ENCODE assay signal across 20 cellular contexts in genomic region chr3:189799366-189799765, GRCh38.
"Had no signal": no experiment of that assay in that cellular context is flagged by ENCODE, and none has a peak within 500 bp of the region (broad histone marks: within the 10 kb centered on the region; RNA-seq: fewer than 3 reads in every experiment).

No MANE protein-coding gene starts in this region.

- H3K4me1 Mint-ChIP-seq: activated CD4-positive, alpha-beta T cell treated with anti-CD3 and anti-CD28 coated beads, Interleukin-2, amount 10 ng/mL, durations not matched to agents 7 days and 5 days; central memory CD8-positive, alpha-beta T cell; neural crest cell had no signal

- H3K27ac ChIP-seq: body of pancreas, coronary artery, gastroesophageal sphincter, heart right ventricle, prostate gland, right lobe of liver, thoracic aorta had no signal

- H3K9me3 Mint-ChIP-seq: activated CD4-positive, alpha-beta T cell treated with anti-CD3 and anti-CD28 coated beads, Interleukin-2, amount 10 ng/mL, durations not matched to agents 7 days and 5 days; activated naive CD8-positive, alpha-beta T cell treated with anti-CD3 and anti-CD28 coated beads for 36 hours; activated T-cell treated with anti-CD3 and anti-CD28 coated beads, Interleukin-2, amount 50 U/mL, for 72 hours; central memory CD8-positive, alpha-beta T cell; neural crest cell; stimulated activated naive CD8-positive, alpha-beta T cell treated with anti-CD3 and anti-CD28 coated beads, Interleukin-15, amount 100 ng/mL, for 72 hours had no signal

- H3K4me3 ChIP-seq: body of pancreas, coronary artery, gastroesophageal sphincter, heart right ventricle, lung, prostate gland, right lobe of liver, thoracic aorta had no signal

- H3K27ac Mint-ChIP-seq: activated CD4-positive, alpha-beta T cell treated with anti-CD3 and anti-CD28 coated beads, Interleukin-2, amount 10 ng/mL, durations not matched to agents 7 days and 5 days; activated naive CD8-positive, alpha-beta T cell treated with anti-CD3 and anti-CD28 coated beads for 36 hours; activated T-cell treated with anti-CD3 and anti-CD28 coated beads, Interleukin-2, amount 50 U/mL, for 72 hours; stimulated activated naive CD8-positive, alpha-beta T cell treated with anti-CD3 and anti-CD28 coated beads, Interleukin-15, amount 100 ng/mL, for 72 hours had no signal

- H3K9me3 ChIP-seq: body of pancreas, gastroesophageal sphincter, heart right ventricle, prostate gland, right lobe of liver, thoracic aorta had no signal

- ATAC-seq: activated T-cell treated with anti-CD3 and anti-CD28 coated beads, Interleukin-2, amount 50 U/mL, for 72 hours; body of pancreas; gastroesophageal sphincter; heart right ventricle; left colon; right lobe of liver; stimulated activated naive CD8-positive, alpha-beta T cell treated with anti-CD3 and anti-CD28 coated beads, Interleukin-15, amount 100 ng/mL, for 72 hours had no signal

- H3K36me3 Mint-ChIP-seq: activated naive CD8-positive, alpha-beta T cell treated with anti-CD3 and anti-CD28 coated beads for 36 hours had no signal

- H3K36me3 ChIP-seq: gastroesophageal sphincter, heart right ventricle, prostate gland, right lobe of liver, thoracic aorta had no signal

- H3K27me3 Mint-ChIP-seq: activated CD4-positive, alpha-beta T cell treated with anti-CD3 and anti-CD28 coated beads, Interleukin-2, amount 10 ng/mL, durations not matched to agents 7 days and 5 days; stimulated activated naive CD8-positive, alpha-beta T cell treated with anti-CD3 and anti-CD28 coated beads, Interleukin-15, amount 100 ng/mL, for 72 hours had no signal

- H3K27me3 ChIP-seq: body of pancreas, gastroesophageal sphincter, heart right ventricle, right lobe of liver had no signal

- H3K4me1 ChIP-seq: body of pancreas, gastroesophageal sphincter, heart right ventricle, prostate gland, right lobe of liver had no signal

- H3K4me3 Mint-ChIP-seq: activated CD4-positive, alpha-beta T cell treated with anti-CD3 and anti-CD28 coated beads, Interleukin-2, amount 10 ng/mL, durations not matched to agents 7 days and 5 days; activated naive CD8-positive, alpha-beta T cell treated with anti-CD3 and anti-CD28 coated beads for 36 hours; activated T-cell treated with anti-CD3 and anti-CD28 coated beads, Interleukin-2, amount 50 U/mL, for 72 hours; central memory CD8-positive, alpha-beta T cell; neural crest cell; stimulated activated naive CD8-positive, alpha-beta T cell treated with anti-CD3 and anti-CD28 coated beads, Interleukin-15, amount 100 ng/mL, for 72 hours had no signal

- DNase-seq: activated CD4-positive, alpha-beta T cell treated with anti-CD3 and anti-CD28 coated beads, Interleukin-2, amount 10 ng/mL, durations not matched to agents 7 days and 5 days; activated CD8-positive, alpha-beta memory T cell treated with anti-CD3 and anti-CD28 coated beads, Interleukin-2, amount 50 U/mL, for 48 hours; activated gamma-delta T cell treated with Interleukin-2 at 50 U/mL for 16 hours; activated naive CD8-positive, alpha-beta T cell treated with anti-CD3 and anti-CD28 coated beads for 36 hours; activated T-cell treated with anti-CD3 and anti-CD28 coated beads, Interleukin-2, amount 50 U/mL, for 72 hours; amygdala; body of pancreas; heart right ventricle; left colon; right lobe of liver; stimulated activated CD4-positive, alpha-beta T cell treated with anti-CD3 and anti-CD28 coated beads, Interleukin-1b, Interleukin-23, amount 100 ng/mL, for 48 hours; stimulated activated naive CD8-positive, alpha-beta T cell treated with anti-CD3 and anti-CD28 coated beads, Interleukin-15, amount 100 ng/mL, for 72 hours; T-helper 9 cell had no signal
